In genomic region chr1:212237651-212238050, GRCh38 we compare ENCODE assay signal across 11 cellular contexts. TPM values are rescaled to one million over a fixed set of nuclear protein-coding genes. Genes with fewer than 3 reads are reported as not detected.
DNase-seq lines count a peak whose midpoint lies in the region; ATAC-seq, FAIRE-seq and TF ChIP-seq lines count a peak whose summit lies in the region.
"Had no signal": no experiment of that assay in that cellular context is flagged by ENCODE, and none has a peak within 500 bp of the region (broad histone marks: within the 10 kb centered on the region; RNA-seq: fewer than 3 reads in every experiment).

No MANE protein-coding gene starts in this region.

- FAIRE-seq in bronchial epithelial cell (lab: Jason Lieb, UNC): peak; percentile 28

- TF ChIP-seq CTCF in GM12865 (IDR thresholded peaks at IDR 0.05; ENCODE audit: insufficient read depth, low read depth, low read length, missing control alignments) (no peak), bronchial epithelial cell (IDR thresholded peaks at IDR 0.05; ENCODE audit: insufficient read depth, low read length, severe bottlenecking) (no peak), coronary artery (IDR thresholded peaks at IDR 0.05) (no peak)

- H3K36me3 ChIP-seq in bronchial epithelial cell (ENCODE audit: control insufficient read depth, insufficient read depth, low read length): no peaks in the 10 kb centered on the region
- H3K36me3 ChIP-seq: neutrophil, thoracic aorta had no signal

- no peaks in the 10 kb centered on the region for H3K27me3 ChIP-seq in bronchial epithelial cell (ENCODE audit: control insufficient read depth, insufficient read depth, low read length)
- H3K27me3 ChIP-seq: neutrophil had no signal

- H3K27ac ChIP-seq in coronary artery: no peak overlapping the region
- H3K27ac ChIP-seq: neutrophil had no signal

- no peak overlapping the region for H3K4me3 ChIP-seq in GM12865 (ENCODE audit: low read depth, low read length)
- H3K4me3 ChIP-seq in bronchial epithelial cell (ENCODE audit: low read depth, low read length): no peak overlapping the region
- H3K4me3 ChIP-seq in coronary artery: no peak overlapping the region
- H3K4me3 ChIP-seq: thoracic aorta had no signal

- peak; percentile 54 for DNase-seq in GM12865 (ENCODE audit: low read depth)
- DNase-seq in bronchial epithelial cell (ENCODE audit: low read depth): peak; percentile 85
- DNase-seq in dermis blood vessel endothelial cell: no peak
- no peak for DNase-seq in coronary artery (ENCODE audit: low spot score)
- DNase-seq in DMS153 treated with DMSO at 0.1 percent for 48 hours (lab: John Stamatoyannopoulos, UW; ENCODE audit: unreplicated experiment): no peak
- DNase-seq in NCI-H2171 (lab: John Stamatoyannopoulos, UW): no peak
- DNase-seq: activated CD4-positive, alpha-beta T cell treated with anti-CD3 and anti-CD28 coated beads, Interleukin-2, amount 10 ng/mL, durations not matched to agents 7 days and 5 days had no signal

- ATAC-seq in GM19455 (IDR thresholded peaks at IDR 0.05; ENCODE audit: unreplicated experiment) (peak; percentile 84), HG03135 (IDR thresholded peaks at IDR 0.05; ENCODE audit: unreplicated experiment) (peak; percentile 96)

RNA-seq across cellular contexts. Expression of gene PPP2R5A, which starts 47.6 kb away (rescaled TPM):
- total RNA-seq in bronchial epithelial cell: 24.2 and 26.8 TPM in 2 replicates
- 77.1 and 87.5 TPM in 2 replicates for total RNA-seq in dermis blood vessel endothelial cell

Comparison
In these comparisons a context has a peak if more than half of its experiments do, and no peak if none do; other contexts are left out.
1. DNase-seq: peak in GM12865 (single experiment) and bronchial epithelial cell (single experiment); none in dermis blood vessel endothelial cell (single experiment), coronary artery (single experiment), DMS153 treated with DMSO at 0.1 percent for 48 hours (single experiment) and NCI-H2171 (single experiment).